Comparison of ENCODE assay signal across 16 cellular contexts in genomic region chr17:12296120-12296727, GRCh38.
A peak's percentile ranks its signal among the peaks of the same experiment; 100 is the strongest.
DNase-seq lines count a peak whose midpoint lies in the region; ATAC-seq and TF ChIP-seq lines count a peak whose summit lies in the region.
"Had no signal": no experiment of that assay in that cellular context is flagged by ENCODE, and none has a peak within 500 bp of the region (broad histone marks: within the 10 kb centered on the region; RNA-seq: fewer than 3 reads in every experiment).

No MANE protein-coding gene starts in this region.

- no peak for TF ChIP-seq CTCF in GM13976 (IDR thresholded peaks at IDR 0.05; ENCODE audit: borderline replicate concordance, control extremely low read depth, extremely low read depth, insufficient read depth, missing control alignments)
- no peak for TF ChIP-seq CTCF in vagina (IDR thresholded peaks at IDR 0.05)

- H3K9me3 ChIP-seq in iPS-18a (ENCODE audit: control insufficient read depth, low read depth, low read length) (no peaks in the 10 kb centered on the region), stomach smooth muscle (ENCODE audit: control insufficient read depth in 2 of 2, low read length in 2 of 2) (no peaks in the 10 kb centered on the region), vagina (no peaks in the 10 kb centered on the region)
- H3K9me3 ChIP-seq: spleen had no signal

- intact Hi-C loops in vagina (cut with DNase I) = no loop called here

- DNase-seq in NCI-H2171 treated with DMSO at 0.1 percent for 48 hours (lab: John Stamatoyannopoulos, UW) (peak; percentile 24), NCI-H2171 (lab: John Stamatoyannopoulos, UW) (no peak), cerebellar cortex (ENCODE audit: low spot score) (peak; percentile 55), GM13976 (ENCODE audit: low spot score) (no peak), vagina (ENCODE audit: extremely low spot score in 2 of 2) (no peak)
- DNase-seq: activated CD8-positive, alpha-beta T cell treated with anti-CD3 and anti-CD28 coated beads, Interleukin-2, amount 10 ng/mL, durations not matched to agents 7 days and 5 days; activated gamma-delta T cell; CD8-positive, alpha-beta T cell; NCI-H1436 treated with DMSO at 0.1 percent for 48 hours; spleen had no signal

- no peak for ATAC-seq in HG03095 (IDR thresholded peaks at IDR 0.05; ENCODE audit: unreplicated experiment)
- ATAC-seq: activated CD8-positive, alpha-beta T cell treated with anti-CD3 and anti-CD28 coated beads, Interleukin-2, amount 10 ng/mL, durations not matched to agents 7 days and 5 days; CD8-positive, alpha-beta T cell had no signal

- H3K27ac ChIP-seq in iPS-18a (ENCODE audit: low read length) (no peak overlapping the region), stomach smooth muscle (ENCODE audit: low read length) (peak overlapping the region; percentile 46), vagina (no peak overlapping the region)
- H3K27ac ChIP-seq: 22Rv1, KMS-11, spleen, tibial nerve had no signal

- H3K36me3 ChIP-seq in iPS-18a (ENCODE audit: control insufficient read depth, low read depth, low read length) (no peaks in the 10 kb centered on the region), stomach smooth muscle (ENCODE audit: control insufficient read depth in 2 of 2, insufficient read depth in 2 of 2, low read length in 2 of 2) (no peaks in the 10 kb centered on the region), vagina (no peaks in the 10 kb centered on the region)
- H3K36me3 ChIP-seq: spleen, tibial nerve had no signal

- H3K9ac ChIP-seq in iPS-18a (ENCODE audit: low read length) (no peak overlapping the region), stomach smooth muscle (ENCODE audit: low read length in 2 of 2) (no peak overlapping the region)
- H3K9ac ChIP-seq: KMS-11 had no signal

- in situ Hi-C loops in GM13976 (cut with MboI; ENCODE audit: low sequenced_read_pairs, unreplicated experiment) = no loop called here

- peaks cover 14% of the 10 kb centered on the region for H3K4me1 ChIP-seq in iPS-18a (ENCODE audit: control insufficient read depth, low read depth, low read length)
- H3K4me1 ChIP-seq in stomach smooth muscle (ENCODE audit: control insufficient read depth, insufficient read depth, low read length) = peaks cover 11% of the 10 kb centered on the region
- H3K4me1 ChIP-seq in vagina = no peaks in the 10 kb centered on the region
- H3K4me1 ChIP-seq: spleen, tibial nerve had no signal

- H3K27me3 ChIP-seq in iPS-18a (ENCODE audit: control insufficient read depth, insufficient read depth, low read length) (no peaks in the 10 kb centered on the region), stomach smooth muscle (ENCODE audit: control insufficient read depth in 1 of 2, insufficient read depth in 2 of 2, low read length in 2 of 2) (no peaks in the 10 kb centered on the region), vagina (no peaks in the 10 kb centered on the region)
- H3K27me3 ChIP-seq: spleen, tibial nerve had no signal

- H3K4me3 ChIP-seq in iPS-18a (ENCODE audit: low read length) (peak overlapping the region; percentile 9), stomach smooth muscle (ENCODE audit: low read length in 2 of 2) (peak overlapping the region in 1 of 2 donors; percentile 47), vagina (no peak overlapping the region)
- H3K4me3 ChIP-seq: spleen, tibial nerve had no signal

- no peak for TF ChIP-seq POLR2A in vagina (IDR thresholded peaks at IDR 0.05)

Comparison
In these comparisons a context has a peak if more than half of its experiments do, and no peak if none do; other contexts are left out.
1. DNase-seq: peak in NCI-H2171 treated with DMSO at 0.1 percent for 48 hours (single experiment) and cerebellar cortex (single experiment); none in NCI-H2171 (single experiment), GM13976 (single experiment) and vagina (0 of 2).